In genomic region chr11:73306977-73307322, GRCh38 we compare ENCODE assay signal across 8 cellular contexts. TPM values are rescaled to one million over a fixed set of nuclear protein-coding genes. Genes with fewer than 3 reads are reported as not detected.
DNase-seq lines count a peak whose midpoint lies in the region; ATAC-seq, FAIRE-seq and TF ChIP-seq lines count a peak whose summit lies in the region.

No MANE protein-coding gene starts in this region.

- peaks cover 0 to 7% of the 10 kb centered on the region in 2 donors for H3K36me3 ChIP-seq in ascending aorta
- no peaks in the 10 kb centered on the region; a peak in 1 of 5 replicates for H3K36me3 ChIP-seq in HepG2 (replicated peaks in 1 of 2; ENCODE audit: control insufficient read depth in 1 of 2, insufficient read depth in 2 of 2, low read length in 2 of 2)
- peaks cover 0 to 16% (median 13%) of the 10 kb centered on the region in 3 donors for H3K36me3 ChIP-seq in tibial artery

- no peaks in the 10 kb centered on the region for H3K27me3 ChIP-seq in ascending aorta
- H3K27me3 ChIP-seq in HepG2 (ENCODE audit: control insufficient read depth in 1 of 2, insufficient read depth in 2 of 2, low read length in 2 of 2), result peaks cover 0 to 9% of the 10 kb centered on the region in 2 experiments; a peak in 2 of 5 replicates
- H3K27me3 ChIP-seq in tibial artery, result no peaks in the 10 kb centered on the region

- no TSS peak for BruUV-seq in HepG2 (replicated peaks; lab: Mats Ljungman, UMichigan)

- DNase-seq in activated T-cell treated with anti-CD3 and anti-CD28 coated beads, Interleukin-2, amount 50 U/mL, for 72 hours, result no peak
- DNase-seq in activated T-cell treated with anti-CD3 and anti-CD28 coated beads, Interleukin-2, amount 50 U/mL, for 1 hour, result no peak
- DNase-seq in ascending aorta (ENCODE audit: low spot score in 2 of 2) (no peak), HepG2 (ENCODE audit: low spot score) (no peak), tibial artery (no peak), AG20443 (ENCODE audit: low spot score) (no peak), GM19240 (ENCODE audit: insufficient read length, low spot score) (no peak), putamen (ENCODE audit: low spot score) (no peak)

- FAIRE-seq in HepG2 (lab: Jason Lieb, UNC), result no peak

- H3K9ac ChIP-seq in HepG2 (ENCODE audit: insufficient read depth, low read depth, low read length), result peak overlapping the region; percentile 33

- intact Hi-C loops in ascending aorta (cut with DNase I), result loop anchor here (1.0 kb wide), 2 partner anchors 28 to 69 kb away; partner anchors contain the start of gene RELT
- intact Hi-C loops in HepG2 (cut with micrococcal nuclease; ENCODE audit: unreplicated experiment), result loop anchor here (1.0 kb wide), 3 partner anchors 24 to 86 kb away; no protein-coding TSS in a partner anchor
- intact Hi-C loops in tibial artery (cut with DNase I; ENCODE audit: low total_unique reads), result loop anchor here (2.0 kb wide), 1 partner anchor 28 kb away; no protein-coding TSS in a partner anchor

- H3K9me3 ChIP-seq in ascending aorta (no peaks in the 10 kb centered on the region), HepG2 (ENCODE audit: low read length) (no peaks in the 10 kb centered on the region), tibial artery (no peaks in the 10 kb centered on the region)

- TF ChIP-seq CTCF in ascending aorta (IDR thresholded peaks at IDR 0.05), result no peak
- TF ChIP-seq CTCF in HepG2 (CRISPR knock-in tag; IDR thresholded peaks at IDR 0.05), result no peak
- no peak for TF ChIP-seq CTCF in tibial artery (IDR thresholded peaks at IDR 0.05)

- ATAC-seq in activated T-cell treated with anti-CD3 and anti-CD28 coated beads, Interleukin-2, amount 50 U/mL, for 72 hours (replicated peaks in 1 of 2), result peak in 1 of 2 donors; percentile 2
- no peak for ATAC-seq in HepG2

- H3K27ac ChIP-seq in ascending aorta (peak overlapping the region; percentile 85 to 94), HepG2 (ENCODE audit: extremely low read length, insufficient read depth, low read length) (no peak overlapping the region), tibial artery (peak overlapping the region; percentile 97)

- TF ChIP-seq EP300 in HepG2 (IDR thresholded peaks at IDR 0.05; ENCODE audit: low read depth in 2 of 2, low read length in 2 of 2) (no peak), HepG2 (CRISPR knock-in tag; IDR thresholded peaks at IDR 0.05; ENCODE audit: borderline replicate concordance) (no peak)

- WGBS in HepG2 (ENCODE audit: low lambda C conversion rate), result 10% methylated on average over 18 of the region's 18 CpGs

- peaks cover 12% of the 10 kb centered on the region for H3K4me1 Mint-ChIP-seq in activated T-cell treated with anti-CD3 and anti-CD28 coated beads, Interleukin-2, amount 50 U/mL, for 72 hours (ENCODE audit: low read depth)

- H3K4me3 Mint-ChIP-seq in activated T-cell treated with anti-CD3 and anti-CD28 coated beads, Interleukin-2, amount 50 U/mL, for 72 hours, result peak overlapping the region; percentile 82 to 96

- peaks cover 47% of the 10 kb centered on the region for H3K27me3 Mint-ChIP-seq in activated T-cell treated with anti-CD3 and anti-CD28 coated beads, Interleukin-2, amount 50 U/mL, for 72 hours (ENCODE audit: low read depth)

- no peak for TF ChIP-seq POLR2A in HepG2 (IDR thresholded peaks at IDR 0.05; ENCODE audit: insufficient read depth in 1 of 2, low read depth in 2 of 2, low read length in 2 of 2)

- no peaks in the 10 kb centered on the region for H3K9me3 Mint-ChIP-seq in activated T-cell treated with anti-CD3 and anti-CD28 coated beads, Interleukin-2, amount 50 U/mL, for 72 hours

- peak overlapping the region; percentile 58 for H2AFZ ChIP-seq in HepG2 (ENCODE audit: low read length)

- H3K4me2 ChIP-seq in HepG2 (ENCODE audit: low read depth, low read length), result peak overlapping the region; percentile 96

- H3K4me3 ChIP-seq in ascending aorta, result peak overlapping the region; percentile 71 to 75
- H3K4me3 ChIP-seq in HepG2 (replicated peaks in 1 of 3; ENCODE audit: insufficient read depth in 1 of 3, low read depth in 2 of 3, low read length in 3 of 3), result peak overlapping the region; percentile 48 to 86 (median 85)
- H3K4me3 ChIP-seq in tibial artery, result peak overlapping the region; percentile 90 to 92

- no peak for TF ChIP-seq RAD21 in HepG2 (CRISPR knock-in tag; IDR thresholded peaks at IDR 0.05)

- no peaks in the 10 kb centered on the region; the same call in 1 of the 2 replicates for H4K20me1 ChIP-seq in HepG2 (ENCODE audit: insufficient read depth, low read length)

- POLR2A ChIA-PET in HepG2 (lab: Yijun Ruan, JAX), result interaction anchor here (0.6 to 6.2 kb wide), 19 partner anchors 9 to 1264 kb away, joined by 3 to 205 read pairs (median 5); partner anchors contain the start of gene P2RY6

- in situ Hi-C loops in HepG2 (cut with HindIII; ENCODE audit: extremely low pct_ligation_motif_present, low pct_unique_long_range_greater_than_20kb), result loop anchor here (5.0 kb wide), 1 partner anchor 35 kb away; no protein-coding TSS in a partner anchor

- H3K4me1 ChIP-seq in ascending aorta (peaks cover 0 to 2% of the 10 kb centered on the region in 2 donors), HepG2 (ENCODE audit: insufficient read depth, low read length) (peaks cover 39% of the 10 kb centered on the region), tibial artery (peaks cover 0 to 24% (median 19%) of the 10 kb centered on the region in 4 donors)

- H3K36me3 Mint-ChIP-seq in activated T-cell treated with anti-CD3 and anti-CD28 coated beads, Interleukin-2, amount 50 U/mL, for 72 hours (ENCODE audit: insufficient read depth in 2 of 2), result peaks cover 0 to 1% of the 10 kb centered on the region in 2 donors

- CTCF ChIA-PET in HepG2 (lab: Yijun Ruan, JAX; ENCODE audit: low intra/inter-chr PET ratio, low total read pairs), result interaction anchor here (0.8 to 2.9 kb wide), 8 partner anchors 17 to 87 kb away, joined by 3 to 90 read pairs (median 4); no protein-coding TSS in a partner anchor

- no peak overlapping the region for H3K27ac Mint-ChIP-seq in activated T-cell treated with anti-CD3 and anti-CD28 coated beads, Interleukin-2, amount 50 U/mL, for 72 hours

- peaks cover 24% of the 10 kb centered on the region for H3K79me2 ChIP-seq in HepG2 (ENCODE audit: insufficient read depth, low read length)

RNA-seq across cellular contexts. Expression of gene ARHGEF17, which starts 1.1 kb away (rescaled TPM):
- total RNA-seq in activated T-cell treated with anti-CD3 and anti-CD28 coated beads, Interleukin-2, amount 50 U/mL, for 72 hours, result under 1 TPM; 0.05 to 0.07 TPM
- total RNA-seq in ascending aorta (193 TPM), HepG2 (2016; rRNA removed; fragmentation: Illumina TruSeq; extraction: Trizol) (5.7 and 10.7 TPM in 2 replicates)
- 4.6 and 5.1 TPM in 2 replicates for total RNA-seq in HepG2 (2016; cell fraction: cytosol; rRNA removed; fragmentation: Illumina TruSeq; extraction: Trizol; ENCODE audit: low read depth)
- total RNA-seq in HepG2 (2016; cell fraction: insoluble cytoplasmic fraction; rRNA removed; fragmentation: Illumina TruSeq; extraction: Trizol), result 3.7 and 12.1 TPM in 2 replicates
- 3.3 and 3.8 TPM in 2 replicates for total RNA-seq in HepG2 (2016; cell fraction: membrane; rRNA removed; fragmentation: Illumina TruSeq; extraction: Trizol)
- total RNA-seq in HepG2 (2016; cell fraction: nucleus; rRNA removed; fragmentation: Illumina TruSeq; extraction: Trizol), result 20.3 and 20.6 TPM in 2 replicates
- polyA plus RNA-seq in HepG2 (2011; rRNA removed), result 28.8 and 37.7 TPM in 2 replicates
- polyA plus RNA-seq in HepG2 (2011; cell fraction: cytosol; rRNA removed), result 7.4 and 13.6 TPM in 2 replicates
- 250 and 318 TPM in 2 replicates for polyA plus RNA-seq in HepG2 (2011; cell fraction: nucleus; rRNA removed)
- polyA plus RNA-seq in HepG2 (2012), result 17.9 and 20.3 TPM in 2 replicates
- polyA plus RNA-seq in HepG2 (2016; cell fraction: cytosol; fragmentation: Illumina TruSeq; extraction: Trizol; ENCODE audit: low read depth), result 0.35 and 0.64 TPM in 2 replicates
- 5.4 and 7.1 TPM in 2 replicates for polyA plus RNA-seq in HepG2 (2016; cell fraction: insoluble cytoplasmic fraction; fragmentation: Illumina TruSeq; extraction: Trizol; ENCODE audit: low read depth)
- 0.76 and 0.94 TPM in 2 replicates for polyA plus RNA-seq in HepG2 (2016; cell fraction: membrane; fragmentation: Illumina TruSeq; extraction: Trizol; ENCODE audit: low read depth)
- 83.1 and 89.4 TPM in 2 replicates for polyA plus RNA-seq in HepG2 (2016; cell fraction: nucleus; fragmentation: Illumina TruSeq; extraction: Trizol; ENCODE audit: insufficient read depth, low read depth)
- polyA minus RNA-seq in HepG2 (2011; rRNA and poly(A)+ RNA removed; ENCODE audit: low replicate concordance), result 41.7 and 126 TPM in 2 replicates
- 13.5 and 20.6 TPM in 2 replicates for polyA minus RNA-seq in HepG2 (2011; cell fraction: cytosol; rRNA and poly(A)+ RNA removed)
- polyA minus RNA-seq in HepG2 (2011; cell fraction: nucleus; rRNA and poly(A)+ RNA removed), result 85.9 and 99.9 TPM in 2 replicates

RNA-seq across cellular contexts. Expression of gene P2RY6, which starts 34.8 kb away (rescaled TPM):
- not detected for total RNA-seq in activated T-cell treated with anti-CD3 and anti-CD28 coated beads, Interleukin-2, amount 50 U/mL, for 72 hours
- total RNA-seq in ascending aorta, result 8.8 TPM
- total RNA-seq in HepG2 (2016; rRNA removed; fragmentation: Illumina TruSeq; extraction: Trizol), result 0.11 and 0.29 TPM in 2 replicates
- total RNA-seq in HepG2 (2016; cell fraction: cytosol; rRNA removed; fragmentation: Illumina TruSeq; extraction: Trizol; ENCODE audit: low read depth), result 0.10 TPM in 1 of 2 replicates, not detected in the other
- 0.13 and 0.27 TPM in 2 replicates for total RNA-seq in HepG2 (2016; cell fraction: insoluble cytoplasmic fraction; rRNA removed; fragmentation: Illumina TruSeq; extraction: Trizol)
- total RNA-seq in HepG2 (2016; cell fraction: membrane; rRNA removed; fragmentation: Illumina TruSeq; extraction: Trizol), result not detected in 2 replicates
- not detected in 2 replicates for total RNA-seq in HepG2 (2016; cell fraction: nucleus; rRNA removed; fragmentation: Illumina TruSeq; extraction: Trizol)
- polyA plus RNA-seq in HepG2 (2011; rRNA removed), result 0.09 and 0.29 TPM in 2 replicates
- polyA plus RNA-seq in HepG2 (2011; cell fraction: cytosol; rRNA removed), result 0.10 and 0.12 TPM in 2 replicates
- 0.05 and 0.35 TPM in 2 replicates for polyA plus RNA-seq in HepG2 (2011; cell fraction: nucleus; rRNA removed)
- 0.24 TPM in 1 of 2 replicates, not detected in the other for polyA plus RNA-seq in HepG2 (2012)
- polyA plus RNA-seq in HepG2 (2016; cell fraction: cytosol; fragmentation: Illumina TruSeq; extraction: Trizol; ENCODE audit: low read depth), result 0.05 and 0.06 TPM in 2 replicates
- 0.10 and 0.20 TPM in 2 replicates for polyA plus RNA-seq in HepG2 (2016; cell fraction: insoluble cytoplasmic fraction; fragmentation: Illumina TruSeq; extraction: Trizol; ENCODE audit: low read depth)
- 0.10 and 0.17 TPM in 2 replicates for polyA plus RNA-seq in HepG2 (2016; cell fraction: membrane; fragmentation: Illumina TruSeq; extraction: Trizol; ENCODE audit: low read depth)
- polyA plus RNA-seq in HepG2 (2016; cell fraction: nucleus; fragmentation: Illumina TruSeq; extraction: Trizol; ENCODE audit: insufficient read depth, low read depth), result 0.36 and 0.41 TPM in 2 replicates
- polyA minus RNA-seq in HepG2 (2011; rRNA and poly(A)+ RNA removed; ENCODE audit: low replicate concordance), result 0.40 and 1.7 TPM in 2 replicates
- polyA minus RNA-seq in HepG2 (2011; cell fraction: cytosol; rRNA and poly(A)+ RNA removed), result not detected in 2 replicates
- 0.12 and 0.26 TPM in 2 replicates for polyA minus RNA-seq in HepG2 (2011; cell fraction: nucleus; rRNA and poly(A)+ RNA removed)
